In genomic region chr2:221779614-221780067, GRCh38 we compare ENCODE assay signal across 13 cellular contexts.
A peak's percentile ranks its signal among the peaks of the same experiment; 100 is the strongest.
DNase-seq lines count a peak whose midpoint lies in the region; ATAC-seq, FAIRE-seq and TF ChIP-seq lines count a peak whose summit lies in the region.
"Had no signal": no experiment of that assay in that cellular context is flagged by ENCODE, and none has a peak within 500 bp of the region (broad histone marks: within the 10 kb centered on the region; RNA-seq: fewer than 3 reads in every experiment).

No MANE protein-coding gene starts in this region.

- DNase-seq in A172 (ENCODE audit: low spot score): peak; percentile 35
- peak; percentile 14 for DNase-seq in HS-5 (ENCODE audit: low read depth)
- peak; percentile 91 for DNase-seq in endothelial cell of umbilical vein (ENCODE audit: low read depth, low spot score)
- DNase-seq in mucosa of gallbladder (ENCODE audit: low spot score): peak; percentile 17
- no peak for DNase-seq in NCI-H2081 treated with DMSO at 0.1 percent for 48 hours (lab: John Stamatoyannopoulos, UW)
- DNase-seq in HuH-7.5 (ENCODE audit: low spot score): no peak
- DNase-seq: activated CD4-positive, CD25-positive, alpha-beta regulatory T cell treated with anti-CD3 and anti-CD28 coated beads, Interleukin-2, amount 50 U/mL, for 72 hours; central memory CD4-positive, alpha-beta T cell; NCI-H1092 had no signal

- no peak for ATAC-seq in activated T-helper 17 cell treated with anti-CD3 and anti-CD28 coated beads, Interleukin-2, amount 50 U/mL, for 72 hours (replicated peaks)
- ATAC-seq in HG03095 (IDR thresholded peaks at IDR 0.05; ENCODE audit: unreplicated experiment): no peak
- ATAC-seq: SK-N-SH treated with all-trans-retinoic acid at 6 μM for 48 hours had no signal

- H3K4me1 ChIP-seq in endothelial cell of umbilical vein (ENCODE audit: control insufficient read depth, extremely low read depth, insufficient read depth, low read length): peaks cover 23% of the 10 kb centered on the region

- no peak for TF ChIP-seq CTCF in endothelial cell of umbilical vein (IDR thresholded peaks at IDR 0.05; ENCODE audit: extremely low read depth in 1 of 2, insufficient read depth in 1 of 2, low read depth in 1 of 2, low read length in 2 of 2)

- H3K9ac ChIP-seq in endothelial cell of umbilical vein (replicated peaks; ENCODE audit: extremely low read depth, insufficient read depth, low read length): peak overlapping the region; percentile 64

- BruUV-seq in endothelial cell of umbilical vein (replicated peaks; lab: Mats Ljungman, UMichigan): TSS peak; percentile 75

- CTCF ChIA-PET in endothelial cell of umbilical vein (lab: Charles Lee): interaction anchor here (1.9 to 2.1 kb wide), 2 partner anchors 12 to 206 kb away, joined by 7 to 12 read pairs; no protein-coding TSS in a partner anchor

- no peaks in the 10 kb centered on the region for H3K36me3 Mint-ChIP-seq in activated T-helper 17 cell treated with anti-CD3 and anti-CD28 coated beads, Interleukin-2, amount 50 U/mL, for 72 hours (ENCODE audit: low read depth)

- H3K4me3 ChIP-seq in endothelial cell of umbilical vein (replicated peaks in 1 of 3; ENCODE audit: insufficient read depth in 1 of 3, low read depth in 1 of 3, low read length in 3 of 3): no peak overlapping the region

- H3K36me3 ChIP-seq in endothelial cell of umbilical vein (ENCODE audit: control insufficient read depth in 2 of 2, extremely low read depth in 1 of 2, insufficient read depth in 2 of 2, low read length in 2 of 2): no peaks in the 10 kb centered on the region

- no peaks in the 10 kb centered on the region for H4K20me1 ChIP-seq in endothelial cell of umbilical vein (replicated peaks; ENCODE audit: control insufficient read depth, extremely low read depth, insufficient read depth, low read length)

- intact Hi-C loops in endothelial cell of umbilical vein (cut with micrococcal nuclease): loop anchor here (1.0 to 2.0 kb wide), 5 partner anchors 12 to 543 kb away; partner anchors contain the start of gene EPHA4

- peak overlapping the region; percentile 86 for H3K27ac ChIP-seq in endothelial cell of umbilical vein (ENCODE audit: insufficient read depth, low read depth, low read length)

- H3K4me2 ChIP-seq in endothelial cell of umbilical vein (ENCODE audit: insufficient read depth, low read length): peak overlapping the region; percentile 40

- peak; percentile 91 for FAIRE-seq in endothelial cell of umbilical vein (lab: Jason Lieb, UNC)

- no peaks in the 10 kb centered on the region for H3K27me3 ChIP-seq in endothelial cell of umbilical vein (ENCODE audit: control insufficient read depth in 2 of 2, insufficient read depth in 2 of 2, low read length in 2 of 2)

- no peaks in the 10 kb centered on the region for H3K9me3 ChIP-seq in endothelial cell of umbilical vein (replicated peaks; ENCODE audit: control insufficient read depth, insufficient read depth, low read length)

- H3K9me1 ChIP-seq in endothelial cell of umbilical vein (replicated peaks; ENCODE audit: control insufficient read depth, extremely low read depth, insufficient read depth, low read length): no peaks in the 10 kb centered on the region

- no peak for TF ChIP-seq POLR2A in endothelial cell of umbilical vein (IDR thresholded peaks at IDR 0.05; ENCODE audit: low read depth, low read length)

- dilution Hi-C loops in endothelial cell of umbilical vein (cut with MboI; ENCODE audit: extremely low pct_ligation_motif_present, low sequenced_read_pairs): no loop called here

- H3K79me2 ChIP-seq in endothelial cell of umbilical vein (ENCODE audit: control insufficient read depth, insufficient read depth, low read length): no peaks in the 10 kb centered on the region

- no peak overlapping the region for H3K4me3 Mint-ChIP-seq in activated T-helper 17 cell treated with anti-CD3 and anti-CD28 coated beads, Interleukin-2, amount 50 U/mL, for 72 hours

- POLR2A ChIA-PET in endothelial cell of umbilical vein (lab: Charles Lee): no interaction called here

- H3K27ac Mint-ChIP-seq in activated T-helper 17 cell treated with anti-CD3 and anti-CD28 coated beads, Interleukin-2, amount 50 U/mL, for 72 hours: no peak overlapping the region
- H3K27ac Mint-ChIP-seq: progenitor cell of endocrine pancreas had no signal

- H3K27me3 Mint-ChIP-seq in activated T-helper 17 cell treated with anti-CD3 and anti-CD28 coated beads, Interleukin-2, amount 50 U/mL, for 72 hours: peaks cover 7% of the 10 kb centered on the region
- H3K27me3 Mint-ChIP-seq: progenitor cell of endocrine pancreas had no signal

- no peaks in the 10 kb centered on the region for H3K4me1 Mint-ChIP-seq in activated T-helper 17 cell treated with anti-CD3 and anti-CD28 coated beads, Interleukin-2, amount 50 U/mL, for 72 hours

- no peaks in the 10 kb centered on the region for H3K9me3 Mint-ChIP-seq in activated T-helper 17 cell treated with anti-CD3 and anti-CD28 coated beads, Interleukin-2, amount 50 U/mL, for 72 hours

- H2AFZ ChIP-seq in endothelial cell of umbilical vein (ENCODE audit: low read depth, low read length): peak overlapping the region; percentile 83

TF ChIP-seq in endothelial cell of umbilical vein, 7 proteins besides CTCF, POLR2A, EP300 and RAD21:
- TF ChIP-seq POLR2AphosphoS5 (IDR thresholded peaks at IDR 0.05; ENCODE audit: insufficient read depth, low read depth, low read length) (peak; percentile 39), MAX (IDR thresholded peaks at IDR 0.05; ENCODE audit: insufficient read depth, insufficient read length) (no peak), EZH2 (IDR thresholded peaks at IDR 0.05; ENCODE audit: borderline replicate concordance, low read depth, low read length, severe bottlenecking) (no peak), JUN (IDR thresholded peaks at IDR 0.05; ENCODE audit: borderline replicate concordance, insufficient read depth, insufficient read length, low read depth) (peak; percentile 71), GATA2 (IDR thresholded peaks at IDR 0.05; ENCODE audit: insufficient read depth, insufficient read length, low read depth, low read length) (no peak), FOS (IDR thresholded peaks at IDR 0.05; ENCODE audit: borderline replicate concordance, insufficient read depth, low read length) (peak; percentile 68), MYC (IDR thresholded peaks at IDR 0.05; ENCODE audit: low read depth, low read length) (no peak)

Comparison
In these comparisons a context has a peak if more than half of its experiments do, and no peak if none do; other contexts are left out.
1. DNase-seq: peak in A172 (single experiment), HS-5 (single experiment), endothelial cell of umbilical vein (single experiment) and mucosa of gallbladder (single experiment); none in NCI-H2081 treated with DMSO at 0.1 percent for 48 hours (single experiment) and HuH-7.5 (single experiment).